26 cellular contexts compared by ENCODE assay signal in the genomic region with DNA sequence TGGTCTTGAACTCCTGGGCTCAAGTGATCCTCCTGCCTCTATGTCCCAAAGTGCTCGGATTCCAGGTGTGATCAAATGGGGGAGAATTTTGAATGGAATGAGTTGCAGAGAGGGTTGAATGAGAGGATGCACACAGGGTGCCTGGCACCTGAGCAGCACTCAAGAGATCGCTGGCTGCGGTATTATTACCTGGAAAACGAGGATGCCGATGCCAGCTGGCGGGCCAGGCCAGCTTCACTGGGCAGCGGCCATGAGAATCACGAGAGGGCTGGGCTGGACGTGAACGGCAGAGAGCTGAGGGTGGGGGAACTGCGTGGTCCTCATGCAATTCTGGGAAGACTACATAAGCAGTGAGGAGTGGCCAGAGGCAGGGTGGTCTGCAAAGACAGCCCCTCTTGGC. TPM values are rescaled to one million over a fixed set of nuclear protein-coding genes. Genes with fewer than 3 reads are reported as not detected.
DNase-seq lines count a peak whose midpoint lies in the region; ATAC-seq and TF ChIP-seq lines count a peak whose summit lies in the region.
"Had no signal": no experiment of that assay in that cellular context is flagged by ENCODE, and none has a peak within 500 bp of the region (broad histone marks: within the 10 kb centered on the region; RNA-seq: fewer than 3 reads in every experiment).

No MANE protein-coding gene starts in this region.

- intact Hi-C loops in uterus (cut with DNase I; ENCODE audit: low total_unique reads), result no loop called here
- intact Hi-C loops in tibial artery (cut with DNase I; ENCODE audit: low total_unique reads), result no loop called here

- DNase-seq in WTC11 (ENCODE audit: low spot score) (no peak), memory B cell (ENCODE audit: low spot score in 2 of 2) (no peak), uterus (no peak), tibial artery (no peak)
- no peak for DNase-seq in activated effector memory CD4-positive, alpha-beta T cell treated with anti-CD3 and anti-CD28 coated beads, Interleukin-2, amount 50 U/mL, for 16 hours
- DNase-seq: activated CD4-positive, alpha-beta T cell treated with anti-CD3 and anti-CD28 coated beads for 1 hour; activated CD8-positive, alpha-beta memory T cell treated with anti-CD3 and anti-CD28 coated beads, Interleukin-2, amount 50 U/mL, for 48 hours; activated CD8-positive, alpha-beta T cell treated with anti-CD3 and anti-CD28 coated beads for 36 hours; activated naive CD4-positive, alpha-beta T cell treated with anti-CD3 and anti-CD28 coated beads, Interleukin-2, amount 50 U/mL, for 16 hours; amniotic stem cell; effector CD4-positive, alpha-beta T cell; GDM1; GM23248; kidney glomerular epithelial cell; NCI-H146; NCI-H2107; OCI-M1; stimulated activated naive CD4-positive, alpha-beta T cell treated with Interleukin-2 at 50 U/mL for 16 hours had no signal

- no peak for TF ChIP-seq CTCF in WTC11 (IDR thresholded peaks at IDR 0.05)
- no peak for TF ChIP-seq CTCF in uterus (IDR thresholded peaks at IDR 0.05)
- TF ChIP-seq CTCF in tibial artery (IDR thresholded peaks at IDR 0.05), result no peak

- TF ChIP-seq POLR2A in uterus (IDR thresholded peaks at IDR 0.05), result no peak

- H3K36me3 Mint-ChIP-seq in IgD-negative memory B cell, result peaks cover 4% of the 10 kb centered on the region
- H3K36me3 Mint-ChIP-seq in WTC11, result no peaks in the 10 kb centered on the region
- H3K36me3 Mint-ChIP-seq in memory B cell, result peaks cover 2% of the 10 kb centered on the region
- peaks cover 11% of the 10 kb centered on the region for H3K36me3 Mint-ChIP-seq in stimulated activated memory B cell treated with anti-CD40 and anti-IgM and Interleukin-4, amounts not matched to agents 10 μg/mL and 1 μg/mL and 100 μg/mL, for 72 hours

- CTCF ChIA-PET in WTC11 (lab: Charles Lee), result interaction anchor here (0.6 to 1.2 kb wide), 2 partner anchors 13 to 26 kb away, joined by 3 read pairs; no protein-coding TSS in a partner anchor

- peak overlapping the region in 3 of 4 donors; percentile 58 to 96 (median 85) for H3K4me3 Mint-ChIP-seq in IgD-negative memory B cell
- peak overlapping the region; percentile 12 for H3K4me3 Mint-ChIP-seq in WTC11
- H3K4me3 Mint-ChIP-seq in memory B cell, result peak overlapping the region; percentile 27
- no peak overlapping the region for H3K4me3 Mint-ChIP-seq in stimulated activated memory B cell treated with anti-CD40 and anti-IgM and Interleukin-4, amounts not matched to agents 10 μg/mL and 1 μg/mL and 100 μg/mL, for 72 hours
- H3K4me3 Mint-ChIP-seq: activated CD8-positive, alpha-beta T cell treated with anti-CD3 and anti-CD28 coated beads for 36 hours had no signal

- H3K27ac ChIP-seq in uterus (no peak overlapping the region), tibial artery (no peak overlapping the region)
- H3K27ac ChIP-seq: BLaER1 treated with 17β-estradiol and CSF1 and Interleukin-3, amounts not matched to agents 10 nM and 100 nM; gastroesophageal sphincter; GM23248; parathyroid adenoma; SK-N-MC; skin epidermis had no signal

- H3K4me1 Mint-ChIP-seq in IgD-negative memory B cell (peaks cover 32 to 56% (median 43%) of the 10 kb centered on the region in 3 donors), WTC11 (peaks cover 16% of the 10 kb centered on the region), memory B cell (peaks cover 48% of the 10 kb centered on the region)
- peaks cover 78% of the 10 kb centered on the region for H3K4me1 Mint-ChIP-seq in stimulated activated memory B cell treated with anti-CD40 and anti-IgM and Interleukin-4, amounts not matched to agents 10 μg/mL and 1 μg/mL and 100 μg/mL, for 72 hours

- no peak for ATAC-seq in WTC11
- no peak for ATAC-seq in memory B cell (ENCODE audit: low read depth)
- ATAC-seq in stimulated activated memory B cell treated with anti-CD40 and anti-IgM and Interleukin-4, amounts not matched to agents 10 μg/mL and 1 μg/mL and 100 μg/mL, for 72 hours, result no peak
- ATAC-seq: activated CD8-positive, alpha-beta T cell treated with anti-CD3 and anti-CD28 coated beads for 36 hours; gastroesophageal sphincter had no signal

- H3K27me3 ChIP-seq in uterus, result peaks cover 0 to 4% of the 10 kb centered on the region in 2 donors
- peaks cover 0 to 49% of the 10 kb centered on the region in 2 donors for H3K27me3 ChIP-seq in tibial artery

- POLR2A ChIA-PET in WTC11 (lab: Charles Lee), result no interaction called here

- H3K36me3 ChIP-seq in uterus (no peaks in the 10 kb centered on the region), tibial artery (no peaks in the 10 kb centered on the region)
- H3K36me3 ChIP-seq: BLaER1 treated with 17β-estradiol and CSF1 and Interleukin-3, amounts not matched to agents 10 nM and 100 nM; gastroesophageal sphincter had no signal

- H3K4me1 ChIP-seq in uterus, result no peaks in the 10 kb centered on the region
- H3K4me1 ChIP-seq in tibial artery, result peaks cover 0 to 19% (median 12%) of the 10 kb centered on the region in 4 donors
- H3K4me1 ChIP-seq: parathyroid adenoma had no signal

- H3K9me3 ChIP-seq in uterus (no peaks in the 10 kb centered on the region), tibial artery (no peaks in the 10 kb centered on the region)
- H3K9me3 ChIP-seq: BLaER1 treated with 17β-estradiol and CSF1 and Interleukin-3, amounts not matched to agents 10 nM and 100 nM; gastroesophageal sphincter had no signal

- H3K9me3 Mint-ChIP-seq in IgD-negative memory B cell, result no peaks in the 10 kb centered on the region
- H3K9me3 Mint-ChIP-seq in WTC11, result no peaks in the 10 kb centered on the region
- H3K9me3 Mint-ChIP-seq in memory B cell, result no peaks in the 10 kb centered on the region
- H3K9me3 Mint-ChIP-seq in stimulated activated memory B cell treated with anti-CD40 and anti-IgM and Interleukin-4, amounts not matched to agents 10 μg/mL and 1 μg/mL and 100 μg/mL, for 72 hours, result no peaks in the 10 kb centered on the region
- H3K9me3 Mint-ChIP-seq: activated CD8-positive, alpha-beta T cell treated with anti-CD3 and anti-CD28 coated beads for 36 hours had no signal

- H3K27me3 Mint-ChIP-seq in IgD-negative memory B cell, result peaks cover 5% of the 10 kb centered on the region
- H3K27me3 Mint-ChIP-seq in WTC11 (ENCODE audit: low read depth), result peaks cover 42% of the 10 kb centered on the region
- no peaks in the 10 kb centered on the region for H3K27me3 Mint-ChIP-seq in memory B cell
- H3K27me3 Mint-ChIP-seq in stimulated activated memory B cell treated with anti-CD40 and anti-IgM and Interleukin-4, amounts not matched to agents 10 μg/mL and 1 μg/mL and 100 μg/mL, for 72 hours, result no peaks in the 10 kb centered on the region

- peak overlapping the region; percentile 34 to 64 (median 46) for H3K27ac Mint-ChIP-seq in IgD-negative memory B cell
- no peak overlapping the region for H3K27ac Mint-ChIP-seq in WTC11
- peak overlapping the region; percentile 76 for H3K27ac Mint-ChIP-seq in memory B cell
- H3K27ac Mint-ChIP-seq in stimulated activated memory B cell treated with anti-CD40 and anti-IgM and Interleukin-4, amounts not matched to agents 10 μg/mL and 1 μg/mL and 100 μg/mL, for 72 hours, result peak overlapping the region; percentile 85
- H3K27ac Mint-ChIP-seq: activated CD8-positive, alpha-beta T cell treated with anti-CD3 and anti-CD28 coated beads for 36 hours had no signal

- H3K4me3 ChIP-seq in uterus (no peak overlapping the region), tibial artery (no peak overlapping the region)
- H3K4me3 ChIP-seq: BLaER1 treated with 17β-estradiol and CSF1 and Interleukin-3, amounts not matched to agents 10 nM and 100 nM; gastroesophageal sphincter; GM23248; lung; SK-N-MC; skin epidermis had no signal

TF ChIP-seq in WTC11, 78 proteins besides CTCF, POLR2A, EP300 and RAD21 (continues in another document):
- TF ChIP-seq, protein P1, sequence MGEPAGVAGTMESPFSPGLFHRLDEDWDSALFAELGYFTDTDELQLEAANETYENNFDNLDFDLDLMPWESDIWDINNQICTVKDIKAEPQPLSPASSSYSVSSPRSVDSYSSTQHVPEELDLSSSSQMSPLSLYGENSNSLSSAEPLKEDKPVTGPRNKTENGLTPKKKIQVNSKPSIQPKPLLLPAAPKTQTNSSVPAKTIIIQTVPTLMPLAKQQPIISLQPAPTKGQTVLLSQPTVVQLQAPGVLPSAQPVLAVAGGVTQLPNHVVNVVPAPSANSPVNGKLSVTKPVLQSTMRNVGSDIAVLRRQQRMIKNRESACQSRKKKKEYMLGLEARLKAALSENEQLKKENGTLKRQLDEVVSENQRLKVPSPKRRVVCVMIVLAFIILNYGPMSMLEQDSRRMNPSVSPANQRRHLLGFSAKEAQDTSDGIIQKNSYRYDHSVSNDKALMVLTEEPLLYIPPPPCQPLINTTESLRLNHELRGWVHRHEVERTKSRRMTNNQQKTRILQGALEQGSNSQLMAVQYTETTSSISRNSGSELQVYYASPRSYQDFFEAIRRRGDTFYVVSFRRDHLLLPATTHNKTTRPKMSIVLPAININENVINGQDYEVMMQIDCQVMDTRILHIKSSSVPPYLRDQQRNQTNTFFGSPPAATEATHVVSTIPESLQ (CRISPR knock-in tag; IDR thresholded peaks at IDR 0.05), result no peak
- no peak for TF ChIP-seq ESRRA (CRISPR knock-in tag; IDR thresholded peaks at IDR 0.05; ENCODE audit: borderline replicate concordance)
- TF ChIP-seq, protein P2, sequence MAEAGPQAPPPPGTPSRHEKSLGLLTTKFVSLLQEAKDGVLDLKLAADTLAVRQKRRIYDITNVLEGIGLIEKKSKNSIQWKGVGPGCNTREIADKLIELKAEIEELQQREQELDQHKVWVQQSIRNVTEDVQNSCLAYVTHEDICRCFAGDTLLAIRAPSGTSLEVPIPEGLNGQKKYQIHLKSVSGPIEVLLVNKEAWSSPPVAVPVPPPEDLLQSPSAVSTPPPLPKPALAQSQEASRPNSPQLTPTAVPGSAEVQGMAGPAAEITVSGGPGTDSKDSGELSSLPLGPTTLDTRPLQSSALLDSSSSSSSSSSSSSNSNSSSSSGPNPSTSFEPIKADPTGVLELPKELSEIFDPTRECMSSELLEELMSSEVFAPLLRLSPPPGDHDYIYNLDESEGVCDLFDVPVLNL (CRISPR knock-in tag; IDR thresholded peaks at IDR 0.05; ENCODE audit: borderline replicate concordance, low read depth), result no peak
- TF ChIP-seq, protein P3, sequence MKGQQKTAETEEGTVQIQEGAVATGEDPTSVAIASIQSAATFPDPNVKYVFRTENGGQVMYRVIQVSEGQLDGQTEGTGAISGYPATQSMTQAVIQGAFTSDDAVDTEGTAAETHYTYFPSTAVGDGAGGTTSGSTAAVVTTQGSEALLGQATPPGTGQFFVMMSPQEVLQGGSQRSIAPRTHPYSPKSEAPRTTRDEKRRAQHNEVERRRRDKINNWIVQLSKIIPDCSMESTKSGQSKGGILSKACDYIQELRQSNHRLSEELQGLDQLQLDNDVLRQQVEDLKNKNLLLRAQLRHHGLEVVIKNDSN (CRISPR knock-in tag; IDR thresholded peaks at IDR 0.05), result no peak
- no peak for TF ChIP-seq MXD4 (CRISPR knock-in tag; IDR thresholded peaks at IDR 0.05; ENCODE audit: borderline replicate concordance)

RNA-seq across cellular contexts. Expression of a gene that starts 2.9 kb away (rescaled TPM):
- 2.1 TPM for polyA plus RNA-seq in IgD-negative memory B cell
- 10.3 to 11.4 TPM (median 11.4 TPM) in 3 replicates for total RNA-seq in WTC11 (2021)
- 10 to 100 TPM in 1 of 4 donors, 1 to 10 TPM in 1, under 1 TPM in 1, not detected in 1; 0.26 to 11.8 (median 9.5) TPM for total RNA-seq in uterus
- total RNA-seq: GM23248 had no signal
- polyA plus RNA-seq: GM23248 had no signal

RNA-seq across cellular contexts. Expression of a gene that starts 42.4 kb away (rescaled TPM):
- polyA plus RNA-seq in IgD-negative memory B cell, result 24.8 TPM
- total RNA-seq in WTC11 (2021) (31.5 to 38.7 TPM (median 31.9 TPM) in 3 replicates), uterus (10 to 100 TPM in 3 of 4 donors, 1 to 10 TPM in 1; 6.9 to 23.3 (median 20.6) TPM)
